ENCODE assay signal across 14 cellular contexts in genomic region chr7:74182453-74183090, GRCh38. TPM values are rescaled to one million over a fixed set of nuclear protein-coding genes. Genes with fewer than 3 reads are reported as not detected.
DNase-seq lines count a peak whose midpoint lies in the region; ATAC-seq and TF ChIP-seq lines count a peak whose summit lies in the region.
"Had no signal": no experiment of that assay in that cellular context is flagged by ENCODE, and none has a peak within 500 bp of the region (broad histone marks: within the 10 kb centered on the region; RNA-seq: fewer than 3 reads in every experiment).

No MANE protein-coding gene starts in this region.

- no peaks in the 10 kb centered on the region for H3K27me3 ChIP-seq in BLaER1
- H3K27me3 ChIP-seq in naive thymus-derived CD4-positive, alpha-beta T cell (ENCODE audit: control insufficient read depth in 2 of 2, insufficient read depth in 2 of 2, low read length in 2 of 2): no peaks in the 10 kb centered on the region
- H3K27me3 ChIP-seq: SJCRH30, tibial artery had no signal

- H3K36me3 Mint-ChIP-seq in HFFc6 (ENCODE audit: low read depth): peaks cover 19% of the 10 kb centered on the region
- peaks cover 55% of the 10 kb centered on the region for H3K36me3 Mint-ChIP-seq in brain
- peaks cover under 1 to 37% (median 8%) of the 10 kb centered on the region in 5 donors for H3K36me3 Mint-ChIP-seq in naive thymus-derived CD4-positive, alpha-beta T cell

- TF ChIP-seq CTCF in HFFc6 (IDR thresholded peaks at IDR 0.05) (no peak), brain (conservative IDR thresholded peaks at IDR 0.05) (no peak)

- H3K4me2 ChIP-seq in BLaER1: peak overlapping the region; percentile 21; the same call in 1 of the 2 replicates

- H3K4me1 ChIP-seq in BLaER1: peaks cover 84% of the 10 kb centered on the region
- peaks cover 48 to 85% of the 10 kb centered on the region in 2 donors for H3K4me1 ChIP-seq in naive thymus-derived CD4-positive, alpha-beta T cell (ENCODE audit: control insufficient read depth in 2 of 2, insufficient read depth in 2 of 2, low read length in 2 of 2)

- H3K4me3 ChIP-seq in BLaER1: no peak overlapping the region
- H3K4me3 ChIP-seq in naive thymus-derived CD4-positive, alpha-beta T cell (ENCODE audit: low read length): no peak overlapping the region
- H3K4me3 ChIP-seq: SJCRH30, tibial artery had no signal

- H3K9me3 ChIP-seq in BLaER1: no peaks in the 10 kb centered on the region
- no peaks in the 10 kb centered on the region for H3K9me3 ChIP-seq in naive thymus-derived CD4-positive, alpha-beta T cell (ENCODE audit: control insufficient read depth in 2 of 3, low read length in 3 of 3)
- H3K9me3 ChIP-seq: SJCRH30, tibial artery had no signal

- peaks cover 100% of the 10 kb centered on the region for H4K20me1 ChIP-seq in BLaER1

- H3K27ac Mint-ChIP-seq in HFFc6: peak overlapping the region; percentile 32
- peak overlapping the region in 4 of 5 experiments; percentile 31 to 70 (median 48) for H3K27ac Mint-ChIP-seq in brain
- peak overlapping the region in 7 of 9 donors; percentile 4 to 88 (median 72) for H3K27ac Mint-ChIP-seq in naive thymus-derived CD4-positive, alpha-beta T cell

- intact Hi-C loops in naive thymus-derived CD4-positive, alpha-beta T cell (cut with micrococcal nuclease): loop anchor here (1.0 to 2.0 kb wide), 3 partner anchors 8 to 114 kb away; partner anchors contain the start of gene EIF4H (in 2 of the 2)

- CTCF ChIA-PET in naive thymus-derived CD4-positive, alpha-beta T cell (lab: Charles Lee): interaction anchor here (0.9 to 1.0 kb wide), 2 partner anchors 11 to 24 kb away, joined by 3 to 4 read pairs; no protein-coding TSS in a partner anchor

- H3K4me1 Mint-ChIP-seq in HFFc6 (ENCODE audit: low read depth) (peaks cover 80% of the 10 kb centered on the region), brain (peaks cover 90% of the 10 kb centered on the region)
- peaks cover 72 to 100% (median 90%) of the 10 kb centered on the region in 7 donors for H3K4me1 Mint-ChIP-seq in naive thymus-derived CD4-positive, alpha-beta T cell

- ATAC-seq in naive thymus-derived CD4-positive, alpha-beta T cell: no peak
- no peak for ATAC-seq in GM21717 (IDR thresholded peaks at IDR 0.05; ENCODE audit: unreplicated experiment)
- no peak for ATAC-seq in HG02763 (IDR thresholded peaks at IDR 0.05; ENCODE audit: unreplicated experiment)

- POLR2A ChIA-PET in naive thymus-derived CD4-positive, alpha-beta T cell (lab: Charles Lee): interaction anchor here (1.0 to 3.4 kb wide), 3 partner anchors 8 to 67 kb away, joined by 3 to 32 read pairs (median 3); partner anchors contain the start of gene EIF4H

- H3K9ac ChIP-seq in BLaER1: no peak overlapping the region

- DNase-seq in HFFc6: no peak
- DNase-seq in naive thymus-derived CD4-positive, alpha-beta T cell: no peak
- DNase-seq in NCI-H1436 (lab: John Stamatoyannopoulos, UW): no peak
- DNase-seq in occipital lobe (lab: John Stamatoyannopoulos, UW): no peak
- DNase-seq: cerebellar nuclear complex; DMS53; NCI-H2081 treated with DMSO at 0.1 percent for 48 hours; SJCRH30; stimulated activated CD4-positive, alpha-beta T cell treated with anti-CD3 and anti-CD28 coated beads, Interleukin-4, amount 100 ng/mL, for 1 hour; tibial artery had no signal

- H3K36me3 ChIP-seq in BLaER1: peaks cover 90% of the 10 kb centered on the region
- H3K36me3 ChIP-seq in naive thymus-derived CD4-positive, alpha-beta T cell (ENCODE audit: control insufficient read depth in 2 of 3, insufficient read depth in 3 of 3, low read length in 3 of 3): peaks cover 0 to 15% (median 1%) of the 10 kb centered on the region in 3 experiments

- H3K4me3 Mint-ChIP-seq in HFFc6 (peak overlapping the region; percentile 15; the same call in 1 of the 2 replicates), brain (peak overlapping the region in 3 of 5 experiments; percentile 2 to 19 (median 4))
- H3K4me3 Mint-ChIP-seq in naive thymus-derived CD4-positive, alpha-beta T cell: peak overlapping the region in 9 of 10 donors; percentile 23 to 76 (median 58)

- H3K9me3 Mint-ChIP-seq in HFFc6 (no peaks in the 10 kb centered on the region), brain (no peaks in the 10 kb centered on the region)
- H3K9me3 Mint-ChIP-seq in naive thymus-derived CD4-positive, alpha-beta T cell: no peaks in the 10 kb centered on the region

- H3K27me3 Mint-ChIP-seq in HFFc6 (ENCODE audit: insufficient read depth) (no peaks in the 10 kb centered on the region), brain (no peaks in the 10 kb centered on the region)
- H3K27me3 Mint-ChIP-seq in naive thymus-derived CD4-positive, alpha-beta T cell: no peaks in the 10 kb centered on the region

- peak overlapping the region; percentile 4; the same call in 1 of the 2 replicates for H3K27ac ChIP-seq in BLaER1
- H3K27ac ChIP-seq in naive thymus-derived CD4-positive, alpha-beta T cell (ENCODE audit: low read depth, low read length): peak overlapping the region; percentile 34
- H3K27ac ChIP-seq: SJCRH30 had no signal

RNA-seq across cellular contexts. Expression of gene EIF4H, which starts 8.4 kb away (rescaled TPM):
- total RNA-seq in HFFc6 (2021; fragmentation: NEBNext Ultra II Directional; extraction: Animal tissue kit (Norgen Biotek cat#: 25700)): 100 to 1,000 TPM; 344 to 392 (median 380) TPM
- 337 TPM for polyA plus RNA-seq in brain (ENCODE audit: insufficient read depth, low read depth, low replicate concordance)
- total RNA-seq in naive thymus-derived CD4-positive, alpha-beta T cell: 100 to 1,000 TPM; 163 to 284 (median 223) TPM
- 100 to 1,000 TPM; 256 to 280 TPM for polyA plus RNA-seq in naive thymus-derived CD4-positive, alpha-beta T cell
- 146 TPM for total RNA-seq in occipital lobe

RNA-seq across cellular contexts. Expression of gene LAT2, which starts 27.2 kb away (rescaled TPM):
- under 1 TPM; 0.28 to 0.78 (median 0.43) TPM for total RNA-seq in HFFc6 (2021; fragmentation: NEBNext Ultra II Directional; extraction: Animal tissue kit (Norgen Biotek cat#: 25700))
- 8.1 TPM for polyA plus RNA-seq in brain (ENCODE audit: insufficient read depth, low read depth, low replicate concordance)
- 10 to 100 TPM in 3 of 5 experiments, 1 to 10 TPM in 2; 2.6 to 67.0 (median 10.5) TPM for total RNA-seq in naive thymus-derived CD4-positive, alpha-beta T cell
- polyA plus RNA-seq in naive thymus-derived CD4-positive, alpha-beta T cell: 1 to 10 TPM in 1 of 2 donors, under 1 TPM in 1; 0.69 to 1.5 TPM
- 2.5 TPM for total RNA-seq in occipital lobe

Comparison
In these comparisons a context has a peak if more than half of its experiments do, and no peak if none do; other contexts are left out.
1. H3K4me3 Mint-ChIP-seq: peak in every context shown above with its lines; median percentile 58 in naive thymus-derived CD4-positive, alpha-beta T cell; 15 in HFFc6; 4 in brain.